Comparison of ENCODE assay signal across 33 cellular contexts in genomic region chr9:127008076-127008475, GRCh38.
"Had no signal": no experiment of that assay in that cellular context is flagged by ENCODE, and none has a peak within 500 bp of the region (broad histone marks: within the 10 kb centered on the region; RNA-seq: fewer than 3 reads in every experiment).

No MANE protein-coding gene starts in this region.

- ATAC-seq: activated CD4-positive, alpha-beta T cell treated with anti-CD3 and anti-CD28 coated beads for 36 hours; activated CD8-positive, alpha-beta memory T cell treated with anti-CD3 and anti-CD28 coated beads, Interleukin-2, amount 10 ng/mL, durations not matched to agents 7 days and 5 days; activated CD8-positive, alpha-beta T cell treated with anti-CD3 and anti-CD28 coated beads, Interleukin-2, amount 10 ng/mL, durations not matched to agents 7 days and 5 days; activated naive CD4-positive, alpha-beta T cell treated with anti-CD3 and anti-CD28 coated beads, Interleukin-2, amount 50 U/mL, for 72 hours; effector memory CD8-positive, alpha-beta T cell; foreskin keratinocyte; gastrocnemius medialis; heart left ventricle had no signal

- H3K27me3 ChIP-seq: ascending aorta, breast epithelium, cardiac muscle cell, esophagus muscularis mucosa, gastrocnemius medialis, heart left ventricle had no signal

- H3K27ac ChIP-seq: ascending aorta, breast epithelium, cardiac muscle cell, esophagus muscularis mucosa, foreskin keratinocyte, gastrocnemius medialis, heart left ventricle had no signal

- H3K27me3 Mint-ChIP-seq: effector memory CD8-positive, alpha-beta T cell had no signal

- FAIRE-seq: colon had no signal

- H3K36me3 ChIP-seq: ascending aorta, breast epithelium, cardiac muscle cell, esophagus muscularis mucosa, gastrocnemius medialis, heart left ventricle had no signal

- H3K4me1 ChIP-seq: foreskin keratinocyte had no signal

- H3K27ac Mint-ChIP-seq: activated CD4-positive, alpha-beta memory T cell treated with anti-CD3 and anti-CD28 coated beads for 36 hours; activated CD4-positive, alpha-beta T cell treated with anti-CD3 and anti-CD28 coated beads for 36 hours; activated CD4-positive, alpha-beta T cell treated with anti-CD3 and anti-CD28 coated beads, Interleukin-2, amount 10 ng/mL, durations not matched to agents 24 days and 14 days; activated CD8-positive, alpha-beta memory T cell treated with anti-CD3 and anti-CD28 coated beads, Interleukin-2, amount 10 ng/mL, durations not matched to agents 7 days and 5 days; activated CD8-positive, alpha-beta T cell treated with anti-CD3 and anti-CD28 coated beads, Interleukin-2, amount 10 ng/mL, durations not matched to agents 7 days and 5 days; activated naive CD4-positive, alpha-beta T cell treated with anti-CD3 and anti-CD28 coated beads, Interleukin-2, amount 10 ng/mL, durations not matched to agents 7 days and 5 days; activated naive CD4-positive, alpha-beta T cell treated with anti-CD3 and anti-CD28 coated beads, Interleukin-2, amount 50 U/mL, for 72 hours; activated naive CD8-positive, alpha-beta T cell treated with anti-CD3 and anti-CD28 coated beads, Interleukin-2, amount 10 ng/mL, durations not matched to agents 7 days and 5 days; activated T-helper 1 cell treated with anti-CD3 and anti-CD28 coated beads, Interleukin-12 subunit alpha, Interleukin-12 subunit beta, Interleukin-2, Interleukin-4 antibody, amounts not matched to agents 30 ng/mL and 10 ng/mL and 1 ng/mL, durations not matched to agents 14 hours and 24 hours and 36 hours had no signal

- H3K36me3 Mint-ChIP-seq: activated naive CD4-positive, alpha-beta T cell treated with anti-CD3 and anti-CD28 coated beads, Interleukin-2, amount 50 U/mL, for 72 hours; activated naive CD8-positive, alpha-beta T cell treated with anti-CD3 and anti-CD28 coated beads, Interleukin-2, amount 10 ng/mL, durations not matched to agents 7 days and 5 days had no signal

- H3K4me3 ChIP-seq: ascending aorta, breast epithelium, cardiac muscle cell, esophagus muscularis mucosa, gastrocnemius medialis, heart left ventricle had no signal

- H3K9me3 Mint-ChIP-seq: activated CD4-positive, alpha-beta memory T cell treated with anti-CD3 and anti-CD28 coated beads for 36 hours; activated CD4-positive, alpha-beta T cell treated with anti-CD3 and anti-CD28 coated beads, Interleukin-2, amount 10 ng/mL, durations not matched to agents 24 days and 14 days; activated naive CD4-positive, alpha-beta T cell treated with anti-CD3 and anti-CD28 coated beads, Interleukin-2, amount 10 ng/mL, durations not matched to agents 7 days and 5 days; activated naive CD4-positive, alpha-beta T cell treated with anti-CD3 and anti-CD28 coated beads, Interleukin-2, amount 50 U/mL, for 72 hours; activated naive CD8-positive, alpha-beta T cell treated with anti-CD3 and anti-CD28 coated beads, Interleukin-2, amount 10 ng/mL, durations not matched to agents 7 days and 5 days; activated T-helper 1 cell treated with anti-CD3 and anti-CD28 coated beads, Interleukin-12 subunit alpha, Interleukin-12 subunit beta, Interleukin-2, Interleukin-4 antibody, amounts not matched to agents 30 ng/mL and 10 ng/mL and 1 ng/mL, durations not matched to agents 14 hours and 24 hours and 36 hours; effector memory CD8-positive, alpha-beta T cell had no signal

- H3K4me3 Mint-ChIP-seq: activated CD4-positive, alpha-beta memory T cell treated with anti-CD3 and anti-CD28 coated beads for 36 hours; activated CD4-positive, alpha-beta T cell treated with anti-CD3 and anti-CD28 coated beads for 36 hours; activated CD4-positive, alpha-beta T cell treated with anti-CD3 and anti-CD28 coated beads, Interleukin-2, amount 10 ng/mL, durations not matched to agents 24 days and 14 days; activated CD8-positive, alpha-beta memory T cell treated with anti-CD3 and anti-CD28 coated beads, Interleukin-2, amount 10 ng/mL, durations not matched to agents 7 days and 5 days; activated CD8-positive, alpha-beta T cell treated with anti-CD3 and anti-CD28 coated beads, Interleukin-2, amount 10 ng/mL, durations not matched to agents 7 days and 5 days; activated naive CD4-positive, alpha-beta T cell treated with anti-CD3 and anti-CD28 coated beads, Interleukin-2, amount 10 ng/mL, durations not matched to agents 7 days and 5 days; activated naive CD8-positive, alpha-beta T cell treated with anti-CD3 and anti-CD28 coated beads, Interleukin-2, amount 10 ng/mL, durations not matched to agents 7 days and 5 days; activated T-helper 1 cell treated with anti-CD3 and anti-CD28 coated beads, Interleukin-12 subunit alpha, Interleukin-12 subunit beta, Interleukin-2, Interleukin-4 antibody, amounts not matched to agents 30 ng/mL and 10 ng/mL and 1 ng/mL, durations not matched to agents 14 hours and 24 hours and 36 hours; brain; effector memory CD8-positive, alpha-beta T cell had no signal

- H3K9me3 ChIP-seq: ascending aorta, breast epithelium, esophagus muscularis mucosa, gastrocnemius medialis, heart left ventricle had no signal

- DNase-seq: activated CD4-positive, alpha-beta memory T cell treated with anti-CD3 and anti-CD28 coated beads for 36 hours; activated CD4-positive, alpha-beta T cell treated with anti-CD3 and anti-CD28 coated beads for 36 hours; activated CD4-positive, alpha-beta T cell treated with anti-CD3 and anti-CD28 coated beads, Interleukin-2, amount 10 ng/mL, durations not matched to agents 24 days and 14 days; activated CD4-positive, CD25-positive, alpha-beta regulatory T cell; activated CD4-positive, CD25-positive, alpha-beta regulatory T cell treated with anti-CD3 and anti-CD28 coated beads, Interleukin-2, amount 50 U/mL, for 72 hours; activated CD8-positive, alpha-beta memory T cell treated with anti-CD3 and anti-CD28 coated beads, Interleukin-2, amount 10 ng/mL, durations not matched to agents 7 days and 5 days; activated CD8-positive, alpha-beta memory T cell treated with anti-CD3 and anti-CD28 coated beads, Interleukin-2, amount 50 U/mL, for 4 hours; activated CD8-positive, alpha-beta T cell treated with anti-CD3 and anti-CD28 coated beads, Interleukin-2, amount 10 ng/mL, durations not matched to agents 7 days and 5 days; activated gamma-delta T cell; activated naive CD4-positive, alpha-beta T cell; activated naive CD4-positive, alpha-beta T cell treated with anti-CD3 and anti-CD28 coated beads, Interleukin-2, amount 10 ng/mL, durations not matched to agents 7 days and 5 days; activated naive CD8-positive, alpha-beta T cell treated with anti-CD3 and anti-CD28 coated beads, Interleukin-2, amount 10 ng/mL, durations not matched to agents 7 days and 5 days; activated T-cell treated with anti-CD3 and anti-CD28 coated beads, Interleukin-2, amount 50 U/mL, for 1 hour; activated T-cell treated with anti-CD3 and anti-CD28 coated beads, Interleukin-2, amount 50 U/mL, for 48 hours; central memory CD4-positive, alpha-beta T cell; cortex of kidney; dermis blood vessel endothelial cell; effector CD4-positive, alpha-beta T cell; effector memory CD8-positive, alpha-beta T cell; erythroblast; foreskin keratinocyte; gastrocnemius medialis; glutamatergic neuron; heart left ventricle; T-helper 2 cell had no signal
